In the genomic region with DNA sequence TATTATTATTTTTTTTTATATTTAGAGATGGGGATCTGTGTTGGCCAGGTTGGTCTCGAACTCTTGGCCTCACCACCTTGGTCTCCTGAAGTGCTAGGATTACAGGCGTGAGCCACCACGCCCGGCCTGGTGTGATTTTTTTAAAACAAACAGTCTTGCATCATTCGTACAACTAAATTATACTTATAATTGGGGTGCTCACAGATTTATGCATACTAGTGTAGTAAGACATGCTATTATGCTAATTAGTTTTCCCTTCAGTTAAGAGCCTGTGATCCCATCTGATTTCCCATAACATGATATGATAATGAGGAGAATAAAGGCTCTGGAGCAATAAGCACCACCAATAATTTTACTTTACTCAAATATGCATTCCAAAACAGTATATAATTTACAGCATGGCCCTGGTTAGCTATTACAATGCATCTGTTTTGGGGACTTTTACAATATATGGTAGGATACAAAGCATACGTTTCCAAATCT, we compare ENCODE assay signal across 10 cellular contexts. TPM values are rescaled to one million over a fixed set of nuclear protein-coding genes. Genes with fewer than 3 reads are reported as not detected.
A peak's percentile ranks its signal among the peaks of the same experiment; 100 is the strongest.
DNase-seq lines count a peak whose midpoint lies in the region; FAIRE-seq and TF ChIP-seq lines count a peak whose summit lies in the region.
"Had no signal": no experiment of that assay in that cellular context is flagged by ENCODE, and none has a peak within 500 bp of the region (broad histone marks: within the 10 kb centered on the region; RNA-seq: fewer than 3 reads in every experiment).

No MANE protein-coding gene starts in this region.

- no peaks in the 10 kb centered on the region for H3K36me3 Mint-ChIP-seq in Caco-2 (ENCODE audit: insufficient read depth, unreplicated experiment)
- H3K36me3 Mint-ChIP-seq: naive thymus-derived CD4-positive, alpha-beta T cell had no signal

- H3K9ac ChIP-seq in rectal smooth muscle tissue (ENCODE audit: low read length) = no peak overlapping the region

- H3K27me3 ChIP-seq in Caco-2 (replicated peaks; ENCODE audit: control insufficient read depth, insufficient read depth, low read length) = no peaks in the 10 kb centered on the region
- H3K27me3 ChIP-seq in rectal smooth muscle tissue (ENCODE audit: control insufficient read depth, insufficient read depth, low read length) = no peaks in the 10 kb centered on the region

- intact Hi-C loops in Caco-2 (cut with micrococcal nuclease; ENCODE audit: unreplicated experiment) = loop anchor here (1.0 kb wide), 1 partner anchor 15 kb away; no protein-coding TSS in a partner anchor

- H3K27ac ChIP-seq in rectal smooth muscle tissue (ENCODE audit: low read depth, low read length) = peak overlapping the region; percentile 87

- POLR2A ChIA-PET in Caco-2 (lab: Charles Lee) = interaction anchor here (0.5 to 1.3 kb wide), 6 partner anchors 18 to 141 kb away, joined by 3 to 6 read pairs (median 4); a partner anchor contains a TSS

- H3K4me1 Mint-ChIP-seq in Caco-2 (ENCODE audit: low read depth, unreplicated experiment) = peaks cover 6% of the 10 kb centered on the region

- H3K9me3 ChIP-seq in Caco-2 = no peaks in the 10 kb centered on the region

- no peaks in the 10 kb centered on the region for H3K27me3 Mint-ChIP-seq in Caco-2 (ENCODE audit: insufficient read depth, unreplicated experiment)
- H3K27me3 Mint-ChIP-seq: naive thymus-derived CD4-positive, alpha-beta T cell had no signal

- no peaks in the 10 kb centered on the region for H3K36me3 ChIP-seq in Caco-2 (ENCODE audit: control insufficient read depth, insufficient read depth, low read length)
- H3K36me3 ChIP-seq in rectal smooth muscle tissue (ENCODE audit: control insufficient read depth, insufficient read depth, low read length) = no peaks in the 10 kb centered on the region

- DNase-seq in Caco-2 (no peak), NCI-H69 (lab: John Stamatoyannopoulos, UW) (peak; percentile 82), epithelial cell of proximal tubule (ENCODE audit: low read depth) (no peak), SKM-1 (lab: John Stamatoyannopoulos, UW; ENCODE audit: unreplicated experiment) (no peak), NCI-H1048 (lab: John Stamatoyannopoulos, UW) (no peak), GM19239 (ENCODE audit: insufficient read length, low spot score) (no peak), NCI-H2227 (lab: John Stamatoyannopoulos, UW; ENCODE audit: unreplicated experiment) (no peak)
- DNase-seq: naive thymus-derived CD4-positive, alpha-beta T cell had no signal

- no peak overlapping the region for H3K27ac Mint-ChIP-seq in Caco-2 (ENCODE audit: unreplicated experiment)
- H3K27ac Mint-ChIP-seq: naive thymus-derived CD4-positive, alpha-beta T cell had no signal

- TSS peak; percentile 34 for BruUV-seq in Caco-2 (replicated peaks; lab: Mats Ljungman, UMichigan)

- H3K4me3 ChIP-seq in Caco-2 (ENCODE audit: low read depth, low read length) = peak overlapping the region; percentile 81
- peak overlapping the region; percentile 88 for H3K4me3 ChIP-seq in epithelial cell of proximal tubule (ENCODE audit: low read depth, low read length)
- H3K4me3 ChIP-seq in rectal smooth muscle tissue (ENCODE audit: low read length) = peak overlapping the region; percentile 83

- no peaks in the 10 kb centered on the region for H3K9me3 Mint-ChIP-seq in Caco-2 (ENCODE audit: unreplicated experiment)
- H3K9me3 Mint-ChIP-seq: naive thymus-derived CD4-positive, alpha-beta T cell had no signal

- H3K4me1 ChIP-seq in Caco-2 = peaks cover 6% of the 10 kb centered on the region; the same call in 1 of the 2 replicates
- H3K4me1 ChIP-seq in rectal smooth muscle tissue (ENCODE audit: control insufficient read depth, insufficient read depth, low read length) = peaks cover 11% of the 10 kb centered on the region

- H3K4me3 Mint-ChIP-seq in Caco-2 (ENCODE audit: unreplicated experiment) = no peak overlapping the region
- H3K4me3 Mint-ChIP-seq: naive thymus-derived CD4-positive, alpha-beta T cell had no signal

- CTCF ChIA-PET in Caco-2 (lab: Charles Lee) = interaction anchor here (0.6 to 2.9 kb wide), 4 partner anchors 22 to 102 kb away, joined by 3 to 23 read pairs (median 4); no protein-coding TSS in a partner anchor

- no peak for TF ChIP-seq CTCF in Caco-2 (IDR thresholded peaks at IDR 0.05; ENCODE audit: insufficient read depth in 1 of 2, low read depth in 1 of 2, low read length in 1 of 2, severe bottlenecking in 1 of 2, unreplicated experiment in 1 of 2)
- TF ChIP-seq CTCF in epithelial cell of proximal tubule (conservative IDR thresholded peaks at IDR 0.05; ENCODE audit: low read depth, low read length) = no peak

- FAIRE-seq in GM19239 (lab: Jason Lieb, UNC) = no peak
- FAIRE-seq: G401.6 had no signal

RNA-seq across cellular contexts. Expression of a gene that starts 1.9 kb away (rescaled TPM):
- total RNA-seq in Caco-2 (2022) = 22.3 and 22.9 TPM in 2 replicates
- total RNA-seq in epithelial cell of proximal tubule = 12.9 and 16.7 TPM in 2 replicates

RNA-seq across cellular contexts. Expression of a gene that starts 35.3 kb away (rescaled TPM):
- 1,650 and 1,752 TPM in 2 replicates for total RNA-seq in Caco-2 (2022)
- total RNA-seq in epithelial cell of proximal tubule = 4,229 and 5,669 TPM in 2 replicates
